Comparison of ENCODE assay signal across 16 cellular contexts in genomic region chr5:158911693-158912363, GRCh38.
DNase-seq lines count a peak whose midpoint lies in the region; ATAC-seq and TF ChIP-seq lines count a peak whose summit lies in the region.
"Had no signal": no experiment of that assay in that cellular context is flagged by ENCODE, and none has a peak within 500 bp of the region (broad histone marks: within the 10 kb centered on the region; RNA-seq: fewer than 3 reads in every experiment).

No MANE protein-coding gene starts in this region.

- no peaks in the 10 kb centered on the region for H3K27me3 Mint-ChIP-seq in memory B cell

- no peak overlapping the region for H3K27ac ChIP-seq in OCI-LY7 (ENCODE audit: low read depth, low read length, poor library complexity, severe bottlenecking)
- H3K27ac ChIP-seq: esophagus squamous epithelium, SK-N-MC had no signal

- no peak for TF ChIP-seq CTCF in OCI-LY7 (conservative IDR thresholded peaks at IDR 0.05; ENCODE audit: low read length)

- H3K36me3 Mint-ChIP-seq in memory B cell = peaks cover 1% of the 10 kb centered on the region

- H2AFZ ChIP-seq in OCI-LY7 (ENCODE audit: low read length) = no peak overlapping the region

- H3K4me2 ChIP-seq in OCI-LY7 (ENCODE audit: low read length) = no peak overlapping the region

- no peaks in the 10 kb centered on the region for H4K20me1 ChIP-seq in OCI-LY7 (ENCODE audit: insufficient read depth, low read length)

- no TSS peak for BruUV-seq in OCI-LY7 (replicated peaks; lab: Mats Ljungman, UMichigan)

- POLR2A ChIA-PET in OCI-LY7 (lab: Charles Lee) = interaction anchor here (0.6 to 1.2 kb wide), 4 partner anchors 18 to 181 kb away, joined by 3 to 5 read pairs (median 4); no protein-coding TSS in a partner anchor

- no peaks in the 10 kb centered on the region for H3K9me3 ChIP-seq in OCI-LY7 (ENCODE audit: low read length)
- H3K9me3 ChIP-seq: esophagus squamous epithelium had no signal

- ATAC-seq in GM21529 (IDR thresholded peaks at IDR 0.05; ENCODE audit: unreplicated experiment) = peak; percentile 5
- ATAC-seq in memory B cell (ENCODE audit: low read depth) = no peak
- ATAC-seq in HG03139 (IDR thresholded peaks at IDR 0.05; ENCODE audit: unreplicated experiment) = no peak
- no peak for ATAC-seq in GM18867 (IDR thresholded peaks at IDR 0.05; ENCODE audit: unreplicated experiment)

- intact Hi-C loops in OCI-LY7 (cut with micrococcal nuclease; ENCODE audit: unreplicated experiment) = no loop called here

- H3K4me1 Mint-ChIP-seq in memory B cell = peaks cover 70% of the 10 kb centered on the region

- no peaks in the 10 kb centered on the region for H3K4me1 ChIP-seq in OCI-LY7 (ENCODE audit: insufficient read depth, low read length, poor library complexity, severe bottlenecking)

- DNase-seq in DMS79 treated with DMSO at 0.1 percent for 48 hours (lab: John Stamatoyannopoulos, UW) = peak; percentile 43
- peak; percentile 10 for DNase-seq in LHCN-M2 (ENCODE audit: low read depth)
- no peak for DNase-seq in memory B cell (ENCODE audit: low spot score in 2 of 2)
- DNase-seq in OCI-LY7 (ENCODE audit: low spot score) = no peak
- no peak for DNase-seq in NCI-H1694 (lab: John Stamatoyannopoulos, UW)
- DNase-seq: activated gamma-delta T cell, C1 segment of cervical spinal cord, esophagus squamous epithelium, hypothalamus, left cardiac atrium, NCI-H2029 treated with DMSO at 0.1 percent for 48 hours, posterior cingulate gyrus had no signal

- peak overlapping the region; percentile 15 for H3K4me3 Mint-ChIP-seq in memory B cell

- H3K36me3 ChIP-seq in OCI-LY7 (ENCODE audit: insufficient read depth, low read length) = no peaks in the 10 kb centered on the region
- H3K36me3 ChIP-seq: esophagus squamous epithelium had no signal

- H3K9me3 Mint-ChIP-seq in memory B cell = no peaks in the 10 kb centered on the region

- no peak overlapping the region for H3K4me3 ChIP-seq in OCI-LY7 (ENCODE audit: low read depth, low read length, poor library complexity, severe bottlenecking)
- H3K4me3 ChIP-seq: esophagus squamous epithelium, SK-N-MC had no signal

- H3K9me2 ChIP-seq in OCI-LY7 (ENCODE audit: insufficient read depth, low read length) = no peaks in the 10 kb centered on the region

- peak overlapping the region; percentile 98 for H3K27ac Mint-ChIP-seq in memory B cell

- CTCF ChIA-PET in OCI-LY7 (lab: Charles Lee; ENCODE audit: unreplicated experiment) = no interaction called here

- H3K79me2 ChIP-seq in OCI-LY7 (ENCODE audit: insufficient read depth, low read depth, low read length) = no peaks in the 10 kb centered on the region

Comparison
In these comparisons a context has a peak if more than half of its experiments do, and no peak if none do; other contexts are left out.
1. DNase-seq: peak in DMS79 treated with DMSO at 0.1 percent for 48 hours (single experiment) and LHCN-M2 (single experiment); none in memory B cell (0 of 2), OCI-LY7 (single experiment) and NCI-H1694 (single experiment).